ENCODE assay signal across 1 cellular context in genomic region chr5:139410121-139410885, GRCh38.
A peak's percentile ranks its signal among the peaks of the same experiment; 100 is the strongest.
TF ChIP-seq lines count a peak whose summit lies in the region.

No MANE protein-coding gene starts in this region.

TF ChIP-seq in K562, 482 proteins besides CTCF, POLR2A, EP300 and RAD21:
- no peak for TF ChIP-seq ZNF41 (CRISPR knock-in tag; conservative IDR thresholded peaks at IDR 0.05)
- TF ChIP-seq, protein P1, sequence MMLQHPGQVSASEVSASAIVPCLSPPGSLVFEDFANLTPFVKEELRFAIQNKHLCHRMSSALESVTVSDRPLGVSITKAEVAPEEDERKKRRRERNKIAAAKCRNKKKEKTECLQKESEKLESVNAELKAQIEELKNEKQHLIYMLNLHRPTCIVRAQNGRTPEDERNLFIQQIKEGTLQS (IDR thresholded peaks at IDR 0.05) = peak; percentile 27; the same call in 1 of the 2 replicates
- TF ChIP-seq, protein P1 (CRISPR knock-in tag; conservative IDR thresholded peaks at IDR 0.05) = no peak
